Comparison of ENCODE assay signal across 17 cellular contexts in genomic region chr21:31111093-31111492, GRCh38.
DNase-seq lines count a peak whose midpoint lies in the region; FAIRE-seq and TF ChIP-seq lines count a peak whose summit lies in the region.
"Had no signal": no experiment of that assay in that cellular context is flagged by ENCODE, and none has a peak within 500 bp of the region (broad histone marks: within the 10 kb centered on the region; RNA-seq: fewer than 3 reads in every experiment).

No MANE protein-coding gene starts in this region.

- no peaks in the 10 kb centered on the region for H3K36me3 ChIP-seq in KMS-11 (ENCODE audit: insufficient read depth)
- no peaks in the 10 kb centered on the region for H3K36me3 ChIP-seq in small intestine (ENCODE audit: control insufficient read depth in 2 of 2, insufficient read depth in 2 of 2, low read length in 2 of 2)

- H3K4me2 ChIP-seq in KMS-11: peak overlapping the region; percentile 81

- no peak for TF ChIP-seq CTCF in KMS-11 (conservative IDR thresholded peaks at IDR 0.05; ENCODE audit: low read depth, low read length)

- DNase-seq in caudate nucleus (lab: John Stamatoyannopoulos, UW) (peak in 1 of 61 donors; percentile 41), midbrain (lab: John Stamatoyannopoulos, UW) (peak; percentile 30), NCI-H1092 treated with DMSO at 0.1 percent for 48 hours (lab: John Stamatoyannopoulos, UW) (no peak), H4 (ENCODE audit: low spot score) (no peak), small intestine (no peak)
- DNase-seq: ACHN; DMS79; MM.1S; NCI-H1092; NCI-H2171 treated with DMSO at 0.1 percent for 48 hours; NCI-H446 treated with DMSO at 0.1 percent for 48 hours; NK-92 treated with Interleukin-12 subunit alpha and Interleukin-12 subunit beta, amount 100 ng/mL, for 24 hours; Right ventricle myocardium superior had no signal

- H3K9me3 ChIP-seq in small intestine (ENCODE audit: control insufficient read depth, low read depth): no peaks in the 10 kb centered on the region

- peaks cover 39% of the 10 kb centered on the region for H3K4me1 ChIP-seq in KMS-11 (ENCODE audit: low read depth, poor library complexity, severe bottlenecking)
- no peaks in the 10 kb centered on the region for H3K4me1 ChIP-seq in small intestine (ENCODE audit: control insufficient read depth in 2 of 2, insufficient read depth in 1 of 2, low read depth in 1 of 2, low read length in 1 of 2)

- no peak overlapping the region for H2AFZ ChIP-seq in KMS-11 (ENCODE audit: low read depth)

- H3K27ac ChIP-seq in KMS-11 (no peak overlapping the region), caudate nucleus (ENCODE audit: low read depth, low read length) (peak overlapping the region; percentile 52), temporal lobe (ENCODE audit: low read depth, low read length) (peak overlapping the region; percentile 30), small intestine (ENCODE audit: low read depth in 1 of 2, low read length in 1 of 2) (no peak overlapping the region)

- no peaks in the 10 kb centered on the region for H4K20me1 ChIP-seq in KMS-11 (ENCODE audit: insufficient read depth)

- 76 to 84% (median 79%) methylated on average over 6 of the region's 6 CpGs for WGBS in small intestine, 3 donors

- H3K4me3 ChIP-seq in KMS-11 (IDR thresholded peaks at IDR 0.05; ENCODE audit: insufficient read depth, low read depth, low read length) (no peak overlapping the region), small intestine (ENCODE audit: low read depth in 1 of 2, low read length in 2 of 2) (no peak overlapping the region)

- H3K9ac ChIP-seq in KMS-11: no peak overlapping the region

- no peak for FAIRE-seq in small intestine (lab: Jason Lieb, UNC)
- FAIRE-seq: H54, HTR-8/SVneo had no signal

- no peaks in the 10 kb centered on the region for H3K27me3 ChIP-seq in KMS-11 (ENCODE audit: insufficient read depth, low read depth)
- H3K27me3 ChIP-seq in small intestine (ENCODE audit: control insufficient read depth in 2 of 2, insufficient read depth in 2 of 2, low read length in 2 of 2): no peaks in the 10 kb centered on the region

- no peaks in the 10 kb centered on the region for H3K79me2 ChIP-seq in KMS-11 (ENCODE audit: insufficient read depth, low read depth)

Comparison
In these comparisons a context has a peak if more than half of its experiments do, and no peak if none do; other contexts are left out.
1. H3K27ac ChIP-seq: peak in caudate nucleus (single experiment) and temporal lobe (single experiment); none in KMS-11 (single experiment) and small intestine (0 of 2).